In genomic region chr10:29607576-29607975, GRCh38 we compare ENCODE assay signal across 29 cellular contexts. TPM values are rescaled to one million over a fixed set of nuclear protein-coding genes. Genes with fewer than 3 reads are reported as not detected.
A peak's percentile ranks its signal among the peaks of the same experiment; 100 is the strongest.
DNase-seq lines count a peak whose midpoint lies in the region; ATAC-seq, FAIRE-seq and TF ChIP-seq lines count a peak whose summit lies in the region.
"Had no signal": no experiment of that assay in that cellular context is flagged by ENCODE, and none has a peak within 500 bp of the region (broad histone marks: within the 10 kb centered on the region; RNA-seq: fewer than 3 reads in every experiment).

No MANE protein-coding gene starts in this region.

- H3K36me3 Mint-ChIP-seq in natural killer cell treated with Interleukin-12 subunit alpha and Interleukin-12 subunit beta and Interleukin-15 and Interleukin-18, amount 100 ng/mL, for 72 hours, result no peaks in the 10 kb centered on the region
- H3K36me3 Mint-ChIP-seq: activated naive CD4-positive, alpha-beta T cell treated with anti-CD3 and anti-CD28 coated beads, Interleukin-2, amount 10 ng/mL, durations not matched to agents 7 days and 5 days had no signal

- H3K4me3 Mint-ChIP-seq in natural killer cell treated with Interleukin-12 subunit alpha and Interleukin-12 subunit beta and Interleukin-15 and Interleukin-18, amount 100 ng/mL, for 72 hours, result no peak overlapping the region
- H3K4me3 Mint-ChIP-seq: activated CD8-positive, alpha-beta T cell treated with anti-CD3 and anti-CD28 coated beads, Interleukin-2, amount 10 ng/mL, durations not matched to agents 7 days and 5 days; activated naive CD4-positive, alpha-beta T cell treated with anti-CD3 and anti-CD28 coated beads, Interleukin-2, amount 10 ng/mL, durations not matched to agents 7 days and 5 days; B cell; CD8-positive, alpha-beta memory T cell; nephron progenitor cell had no signal

- H3K4me1 Mint-ChIP-seq in natural killer cell treated with Interleukin-12 subunit alpha and Interleukin-12 subunit beta and Interleukin-15 and Interleukin-18, amount 100 ng/mL, for 72 hours (ENCODE audit: low read depth in 2 of 2), result peaks cover 4% of the 10 kb centered on the region in 2 donors
- H3K4me1 Mint-ChIP-seq: activated naive CD4-positive, alpha-beta T cell treated with anti-CD3 and anti-CD28 coated beads, Interleukin-2, amount 10 ng/mL, durations not matched to agents 7 days and 5 days; B cell had no signal

- peaks cover 92% of the 10 kb centered on the region for H3K4me1 ChIP-seq in left ventricle myocardium inferior
- H3K4me1 ChIP-seq in gastrocnemius medialis, result peaks cover 91 to 96% of the 10 kb centered on the region in 2 donors
- no peaks in the 10 kb centered on the region for H3K4me1 ChIP-seq in OCI-LY7 (ENCODE audit: insufficient read depth, low read length, poor library complexity, severe bottlenecking)

- H3K36me3 ChIP-seq in bronchial epithelial cell (ENCODE audit: control insufficient read depth, insufficient read depth, low read length) (no peaks in the 10 kb centered on the region), left ventricle myocardium inferior (no peaks in the 10 kb centered on the region), gastrocnemius medialis (no peaks in the 10 kb centered on the region), OCI-LY7 (ENCODE audit: insufficient read depth, low read length) (no peaks in the 10 kb centered on the region)
- H3K36me3 ChIP-seq: adrenal gland, MG63, ovary, thoracic aorta had no signal

- no peaks in the 10 kb centered on the region for H4K20me1 ChIP-seq in OCI-LY7 (ENCODE audit: insufficient read depth, low read length)

- no peaks in the 10 kb centered on the region for H3K9me3 Mint-ChIP-seq in natural killer cell treated with Interleukin-12 subunit alpha and Interleukin-12 subunit beta and Interleukin-15 and Interleukin-18, amount 100 ng/mL, for 72 hours
- H3K9me3 Mint-ChIP-seq: CD8-positive, alpha-beta memory T cell had no signal

- no peak overlapping the region for H3K27ac Mint-ChIP-seq in natural killer cell treated with Interleukin-12 subunit alpha and Interleukin-12 subunit beta and Interleukin-15 and Interleukin-18, amount 100 ng/mL, for 72 hours
- H3K27ac Mint-ChIP-seq: activated CD8-positive, alpha-beta T cell treated with anti-CD3 and anti-CD28 coated beads, Interleukin-2, amount 10 ng/mL, durations not matched to agents 7 days and 5 days; activated naive CD4-positive, alpha-beta T cell treated with anti-CD3 and anti-CD28 coated beads, Interleukin-2, amount 10 ng/mL, durations not matched to agents 7 days and 5 days; B cell; nephron progenitor cell had no signal

- no peaks in the 10 kb centered on the region for H3K79me2 ChIP-seq in OCI-LY7 (ENCODE audit: insufficient read depth, low read depth, low read length)

- H3K27me3 ChIP-seq in bronchial epithelial cell (ENCODE audit: control insufficient read depth, insufficient read depth, low read length), result no peaks in the 10 kb centered on the region
- H3K27me3 ChIP-seq in left ventricle myocardium inferior (ENCODE audit: low read depth), result no peaks in the 10 kb centered on the region
- no peaks in the 10 kb centered on the region for H3K27me3 ChIP-seq in gastrocnemius medialis
- H3K27me3 ChIP-seq: adrenal gland, body of pancreas, MG63, ovary had no signal

- peak overlapping the region; percentile 69 for H3K27ac ChIP-seq in left ventricle myocardium inferior (replicated peaks)
- H3K27ac ChIP-seq in gastrocnemius medialis, result peak overlapping the region; percentile 95 to 96 (median 96)
- H3K27ac ChIP-seq in OCI-LY7 (ENCODE audit: low read depth, low read length, poor library complexity, severe bottlenecking), result no peak overlapping the region
- H3K27ac ChIP-seq: adrenal gland, body of pancreas had no signal

- no peaks in the 10 kb centered on the region for H3K9me3 ChIP-seq in left ventricle myocardium inferior (replicated peaks)
- no peaks in the 10 kb centered on the region for H3K9me3 ChIP-seq in gastrocnemius medialis
- H3K9me3 ChIP-seq in OCI-LY7 (ENCODE audit: low read length), result no peaks in the 10 kb centered on the region
- H3K9me3 ChIP-seq: adrenal gland, body of pancreas, MG63, ovary, thoracic aorta had no signal

- no peak for ATAC-seq in gastrocnemius medialis
- no peak for ATAC-seq in natural killer cell treated with Interleukin-12 subunit alpha and Interleukin-12 subunit beta and Interleukin-15 and Interleukin-18, amount 100 ng/mL, for 72 hours
- ATAC-seq in GM18907 (IDR thresholded peaks at IDR 0.05; ENCODE audit: unreplicated experiment), result no peak
- ATAC-seq: activated CD8-positive, alpha-beta T cell treated with anti-CD3 and anti-CD28 coated beads, Interleukin-2, amount 10 ng/mL, durations not matched to agents 7 days and 5 days; body of pancreas had no signal

- H2AFZ ChIP-seq in OCI-LY7 (ENCODE audit: low read length), result no peak overlapping the region

- FAIRE-seq in HTR-8/SVneo (lab: Jason Lieb, UNC), result peak; percentile 4
- no peak for FAIRE-seq in bronchial epithelial cell (lab: Jason Lieb, UNC)
- FAIRE-seq: GM12878, H54 had no signal

- POLR2A ChIA-PET in OCI-LY7 (lab: Charles Lee), result no interaction called here

- TF ChIP-seq POLR2A in gastrocnemius medialis (IDR thresholded peaks at IDR 0.05), result no peak

- H3K4me2 ChIP-seq in OCI-LY7 (ENCODE audit: low read length), result no peak overlapping the region

- CTCF ChIA-PET in OCI-LY7 (lab: Charles Lee; ENCODE audit: unreplicated experiment), result no interaction called here

- BruUV-seq in OCI-LY7 (replicated peaks; lab: Mats Ljungman, UMichigan), result no TSS peak

- H3K4me3 ChIP-seq in bronchial epithelial cell (ENCODE audit: low read depth, low read length) (no peak overlapping the region), left ventricle myocardium inferior (no peak overlapping the region), gastrocnemius medialis (no peak overlapping the region), OCI-LY7 (ENCODE audit: low read depth, low read length, poor library complexity, severe bottlenecking) (no peak overlapping the region)
- H3K4me3 ChIP-seq: adrenal gland, body of pancreas, GM12878, MG63, ovary, thoracic aorta had no signal

- H3K9me2 ChIP-seq in OCI-LY7 (ENCODE audit: insufficient read depth, low read length), result no peaks in the 10 kb centered on the region

- TF ChIP-seq CTCF in bronchial epithelial cell (IDR thresholded peaks at IDR 0.05; ENCODE audit: insufficient read depth, low read length, severe bottlenecking), result no peak
- no peak for TF ChIP-seq CTCF in left ventricle myocardium inferior (IDR thresholded peaks at IDR 0.05; ENCODE audit: borderline replicate concordance)
- TF ChIP-seq CTCF in gastrocnemius medialis (IDR thresholded peaks at IDR 0.05 in 4 of 5, conservative IDR thresholded peaks at IDR 0.05 in 1 of 5), result no peak
- TF ChIP-seq CTCF in OCI-LY7 (conservative IDR thresholded peaks at IDR 0.05; ENCODE audit: low read length), result no peak

- in situ Hi-C loops in gastrocnemius medialis (cut with MboI; ENCODE audit: low sequenced_read_pairs in 4 of 4), result no loop called here

- DNase-seq in HTR-8/SVneo (ENCODE audit: insufficient read length, low spot score) (no peak), bronchial epithelial cell (ENCODE audit: low read depth) (peak; percentile 56), left ventricle myocardium inferior (no peak), gastrocnemius medialis (peak in 1 of 2 donors; percentile 5), OCI-LY7 (ENCODE audit: low spot score) (no peak)
- DNase-seq in natural killer cell treated with Interleukin-12 subunit alpha and Interleukin-12 subunit beta and Interleukin-15 and Interleukin-18, amount 100 ng/mL, for 72 hours (ENCODE audit: low spot score), result no peak
- DNase-seq: ACHN; activated CD4-positive, alpha-beta T cell treated with anti-CD3 and anti-CD28 coated beads for 4 hours; activated CD8-positive, alpha-beta T cell treated with anti-CD3 and anti-CD28 coated beads, Interleukin-2, amount 10 ng/mL, durations not matched to agents 7 days and 5 days; activated naive CD4-positive, alpha-beta T cell treated with anti-CD3 and anti-CD28 coated beads, Interleukin-2, amount 10 ng/mL, durations not matched to agents 7 days and 5 days; body of pancreas; CD8-positive, alpha-beta memory T cell; KG1; kidney glomerular epithelial cell; MG63; NCI-H1105; NCI-H187; nephron progenitor cell; retina; SHP77 treated with DMSO at 0.1 percent for 48 hours; stimulated activated CD4-positive, alpha-beta T cell treated with anti-CD3 and anti-CD28 coated beads, Interleukin-1b, Interleukin-23, amount 100 ng/mL, for 48 hours; stimulated activated naive CD4-positive, alpha-beta T cell treated with Interleukin-2 at 50 U/mL for 16 hours had no signal

- intact Hi-C loops in left ventricle myocardium inferior (cut with micrococcal nuclease) (no loop called here), gastrocnemius medialis (cut with DNase I; ENCODE audit: low total_unique reads) (no loop called here), OCI-LY7 (cut with micrococcal nuclease; ENCODE audit: unreplicated experiment) (no loop called here)

- no peaks in the 10 kb centered on the region for H3K27me3 Mint-ChIP-seq in natural killer cell treated with Interleukin-12 subunit alpha and Interleukin-12 subunit beta and Interleukin-15 and Interleukin-18, amount 100 ng/mL, for 72 hours
- H3K27me3 Mint-ChIP-seq: activated naive CD4-positive, alpha-beta T cell treated with anti-CD3 and anti-CD28 coated beads, Interleukin-2, amount 10 ng/mL, durations not matched to agents 7 days and 5 days had no signal

RNA-seq across cellular contexts. Expression of gene SVIL, which starts 27.2 kb away (rescaled TPM):
- 12.6 and 22.5 TPM in 2 replicates for total RNA-seq in bronchial epithelial cell
- total RNA-seq in left ventricle myocardium inferior, result 403 TPM
- 1,000 to 10,000 TPM; 1,040 to 1,354 (median 1,121) TPM for total RNA-seq in gastrocnemius medialis
- 10 to 100 TPM in 1 of 2 donors, 1 to 10 TPM in 1; 6.8 to 18.8 TPM for total RNA-seq in natural killer cell treated with Interleukin-12 subunit alpha and Interleukin-12 subunit beta and Interleukin-15 and Interleukin-18, amount 100 ng/mL, for 72 hours
- total RNA-seq in OCI-LY7 (2014; rRNA removed; shearing (Covaris generic)), result 0.47 and 0.67 TPM in 2 replicates
- 0.68 and 1.5 TPM in 2 replicates for total RNA-seq in OCI-LY7 (2022)

Comparison
In these comparisons a context has a peak if more than half of its experiments do, and no peak if none do; other contexts are left out.
1. RNA of gene SVIL, which starts 27.2 kb away (total RNA-seq): 1,040 to 1,354 TPM in gastrocnemius medialis and 403 TPM in left ventricle myocardium inferior (single experiment); 6.8 to 18.8 TPM in natural killer cell treated with Interleukin-12 subunit alpha and Interleukin-12 subunit beta and Interleukin-15 and Interleukin-18, amount 100 ng/mL, for 72 hours, 12.6 to 22.5 TPM in bronchial epithelial cell and 0.47 to 1.5 TPM in OCI-LY7; every median in the first group is over 10 times any median in the second.